ENCODE assay signal across 15 cellular contexts in the genomic region with DNA sequence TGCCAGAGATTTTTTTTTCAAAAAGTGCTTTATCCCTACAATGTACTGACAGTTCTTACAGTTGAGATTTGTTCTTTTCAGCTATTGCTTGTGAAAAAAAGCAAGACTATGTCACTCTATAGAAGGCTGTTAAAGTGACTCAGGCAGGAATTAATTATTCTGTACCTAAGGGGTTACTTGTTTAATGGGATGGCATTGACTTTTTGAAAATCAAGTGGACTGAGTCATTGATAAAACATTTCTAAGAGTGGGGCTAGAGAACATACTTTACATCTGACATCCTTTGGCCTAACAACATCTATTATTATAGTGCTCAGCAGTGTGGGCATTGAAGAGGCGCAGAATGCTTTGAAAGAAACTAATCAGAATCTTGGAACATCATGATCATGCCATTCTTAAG. TPM values are rescaled to one million over a fixed set of nuclear protein-coding genes. Genes with fewer than 3 reads are reported as not detected.
A peak's percentile ranks its signal among the peaks of the same experiment; 100 is the strongest.
DNase-seq lines count a peak whose midpoint lies in the region; ATAC-seq, FAIRE-seq and TF ChIP-seq lines count a peak whose summit lies in the region.
"Had no signal": no experiment of that assay in that cellular context is flagged by ENCODE, and none has a peak within 500 bp of the region (broad histone marks: within the 10 kb centered on the region; RNA-seq: fewer than 3 reads in every experiment).

No MANE protein-coding gene starts in this region.

- peaks cover 3% of the 10 kb centered on the region for H3K27me3 Mint-ChIP-seq in brain
- H3K27me3 Mint-ChIP-seq: CD8-positive, alpha-beta memory T cell; natural killer cell treated with Interleukin-12 subunit alpha and Interleukin-12 subunit beta and Interleukin-15 and Interleukin-18, amount 100 ng/mL, for 72 hours had no signal

- H3K36me3 ChIP-seq in left lung = peaks cover 0 to 65% of the 10 kb centered on the region in 2 donors

- intact Hi-C loops in left lung (cut with DNase I) = no loop called here

- peak overlapping the region in 3 of 5 experiments; percentile 46 to 56 (median 54) for H3K27ac Mint-ChIP-seq in brain
- H3K27ac Mint-ChIP-seq: natural killer cell treated with Interleukin-12 subunit alpha and Interleukin-12 subunit beta and Interleukin-15 and Interleukin-18, amount 100 ng/mL, for 72 hours had no signal

- DNase-seq in AG08395 (ENCODE audit: low spot score) (peak; percentile 45), HS-27A (ENCODE audit: low read depth) (peak; percentile 45), left lung (no peak), D721Med (ENCODE audit: insufficient read length, low spot score) (no peak), SHP77 (lab: John Stamatoyannopoulos, UW) (no peak)
- DNase-seq in activated effector memory CD4-positive, alpha-beta T cell treated with anti-CD3 and anti-CD28 coated beads, Interleukin-2, amount 50 U/mL, for 16 hours = no peak
- DNase-seq: CD8-positive, alpha-beta memory T cell; H9; immature natural killer cell; KBM-7; NCI-H2081 treated with DMSO at 0.1 percent for 48 hours had no signal

- peaks cover 4% of the 10 kb centered on the region for H3K4me1 Mint-ChIP-seq in brain
- H3K4me1 Mint-ChIP-seq: CD8-positive, alpha-beta memory T cell; immature natural killer cell had no signal

- peaks cover 56% of the 10 kb centered on the region for H3K36me3 Mint-ChIP-seq in brain

- no peak overlapping the region for H3K4me3 Mint-ChIP-seq in brain
- H3K4me3 Mint-ChIP-seq: CD8-positive, alpha-beta memory T cell; H9; immature natural killer cell; natural killer cell treated with Interleukin-12 subunit alpha and Interleukin-12 subunit beta and Interleukin-15 and Interleukin-18, amount 100 ng/mL, for 72 hours had no signal

- no peak for FAIRE-seq in D721Med (lab: Jason Lieb, UNC)
- FAIRE-seq: endometrium had no signal

- H3K27ac ChIP-seq in left lung = no peak overlapping the region

- H3K9me3 Mint-ChIP-seq in brain = no peaks in the 10 kb centered on the region
- H3K9me3 Mint-ChIP-seq: CD8-positive, alpha-beta memory T cell; H9; immature natural killer cell; natural killer cell treated with Interleukin-12 subunit alpha and Interleukin-12 subunit beta and Interleukin-15 and Interleukin-18, amount 100 ng/mL, for 72 hours had no signal

- ATAC-seq in left lung = peak; percentile 79
- ATAC-seq in HG02642 (IDR thresholded peaks at IDR 0.05; ENCODE audit: poor library complexity, unreplicated experiment) = no peak
- ATAC-seq: natural killer cell treated with Interleukin-12 subunit alpha and Interleukin-12 subunit beta and Interleukin-15 and Interleukin-18, amount 100 ng/mL, for 72 hours had no signal

- H3K9me3 ChIP-seq in left lung = no peaks in the 10 kb centered on the region

- no peaks in the 10 kb centered on the region for H3K27me3 ChIP-seq in left lung

- no peak overlapping the region for H3K4me3 ChIP-seq in left lung

- no peaks in the 10 kb centered on the region for H3K4me1 ChIP-seq in left lung

- TF ChIP-seq CTCF in brain (conservative IDR thresholded peaks at IDR 0.05) (no peak), left lung (IDR thresholded peaks at IDR 0.05) (no peak), D721Med (IDR thresholded peaks at IDR 0.05; ENCODE audit: insufficient read depth, missing control alignments) (no peak)

RNA-seq across cellular contexts. Expression of gene INTS14, which starts 34.3 kb away (rescaled TPM):
- polyA plus RNA-seq in brain (ENCODE audit: insufficient read depth, low read depth, low replicate concordance) = 28.0 TPM
- total RNA-seq in left lung = 10 to 100 TPM; 32.3 to 34.6 TPM

RNA-seq across cellular contexts. Expression of gene SLC24A1, which starts 45.1 kb away (rescaled TPM):
- polyA plus RNA-seq in brain (ENCODE audit: insufficient read depth, low read depth, low replicate concordance) = 4.4 TPM
- total RNA-seq in left lung = 1 to 10 TPM; 8.3 to 9.7 TPM

RNA-seq across cellular contexts. Expression of gene HACD3, which starts 46.4 kb away (rescaled TPM):
- 97.9 TPM for polyA plus RNA-seq in brain (ENCODE audit: insufficient read depth, low read depth, low replicate concordance)
- 10 to 100 TPM; 51.1 to 86.4 TPM for total RNA-seq in left lung

RNA-seq across cellular contexts. Expression of gene DPP8, which starts 59.2 kb away (rescaled TPM):
- polyA plus RNA-seq in brain (ENCODE audit: insufficient read depth, low read depth, low replicate concordance) = 6.1 TPM
- total RNA-seq in left lung = 10 to 100 TPM; 31.7 to 35.0 TPM

Comparison
In these comparisons a context has a peak if more than half of its experiments do, and no peak if none do; other contexts are left out.
1. DNase-seq: peak in AG08395 (single experiment) and HS-27A (single experiment); none in left lung (0 of 2), activated effector memory CD4-positive, alpha-beta T cell treated with anti-CD3 and anti-CD28 coated beads, Interleukin-2, amount 50 U/mL, for 16 hours (single experiment), D721Med (single experiment) and SHP77 (0 of 2).